8 cellular contexts compared by ENCODE assay signal in genomic region chr20:13618460-13618859, GRCh38. TPM values are rescaled to one million over a fixed set of nuclear protein-coding genes. Genes with fewer than 3 reads are reported as not detected.
DNase-seq lines count a peak whose midpoint lies in the region; ATAC-seq, FAIRE-seq and TF ChIP-seq lines count a peak whose summit lies in the region.
"Not testable (repeated sequence)": the region's sequence is repeated elsewhere in the genome, so short reads cannot be mapped to it uniquely, and the experiment has no call there.

No MANE protein-coding gene starts in this region.

- peaks cover 21% of the 10 kb centered on the region for H3K4me1 Mint-ChIP-seq in glutamatergic neuron (ENCODE audit: low read depth, unreplicated experiment)

- not testable (repeated sequence) for TF ChIP-seq CTCF in DND-41 (IDR thresholded peaks at IDR 0.05; ENCODE audit: borderline replicate concordance, extremely low read depth, low read length, poor library complexity, severe bottlenecking); PC-3 (conservative IDR thresholded peaks at IDR 0.05; ENCODE audit: low read depth, low read length); ascending aorta (IDR thresholded peaks at IDR 0.05); glutamatergic neuron (IDR thresholded peaks at IDR 0.05; ENCODE audit: partially characterized antibody, unreplicated experiment); thoracic aorta (IDR thresholded peaks at IDR 0.05); tibial artery (IDR thresholded peaks at IDR 0.05); upper lobe of right lung (IDR thresholded peaks at IDR 0.05)

- DNase-seq in DND-41; ascending aorta (ENCODE audit: low spot score in 2 of 2); glutamatergic neuron; thoracic aorta (ENCODE audit: low spot score); tibial artery; upper lobe of right lung: not testable (repeated sequence)
- DNase-seq in PC-3 = peak; percentile 33

- not testable (repeated sequence) for H4K20me1 ChIP-seq in DND-41 (ENCODE audit: insufficient read depth, low read length); PC-3 (ENCODE audit: low read length)

- BruUV-seq in PC-3 (replicated peaks; lab: Mats Ljungman, UMichigan) = not testable (repeated sequence)

- not testable (repeated sequence) for H3K4me3 Mint-ChIP-seq in glutamatergic neuron (ENCODE audit: unreplicated experiment)

- FAIRE-seq in endometrium (lab: Jason Lieb, UNC) = peak; percentile 15

- ATAC-seq in DND-41 (ENCODE audit: insufficient read depth, low read depth); thoracic aorta (ENCODE audit: insufficient number of reproducible peaks, low FRiP score, low read depth); upper lobe of right lung: not testable (repeated sequence)
- ATAC-seq in PC-3 = peak; percentile 92

- POLR2A ChIA-PET in PC-3 (lab: Charles Lee; ENCODE audit: unreplicated experiment) = not testable (repeated sequence)

- CTCF ChIA-PET in PC-3 (lab: Charles Lee) = interaction anchor here (0.6 kb wide), 1 partner anchor 161 kb away, joined by 3 read pairs; no protein-coding TSS in a partner anchor

- not testable (repeated sequence) for H2AFZ ChIP-seq in DND-41 (ENCODE audit: low read depth, low read length); PC-3 (ENCODE audit: low read length)

- H3K4me1 ChIP-seq in DND-41 (ENCODE audit: insufficient read depth, low read length) = peaks cover 73% of the 10 kb centered on the region
- not testable (repeated sequence) for H3K4me1 ChIP-seq in PC-3 (ENCODE audit: insufficient read depth, low read length); upper lobe of right lung
- peaks cover 8 to 33% of the 10 kb centered on the region in 2 donors for H3K4me1 ChIP-seq in ascending aorta
- H3K4me1 ChIP-seq in thoracic aorta (ENCODE audit: control insufficient read depth in 1 of 2, low read depth in 2 of 2) = peaks cover 24 to 55% of the 10 kb centered on the region in 2 donors
- H3K4me1 ChIP-seq in tibial artery = peaks cover 0 to 60% (median 20%) of the 10 kb centered on the region in 4 donors

- H3K79me2 ChIP-seq in DND-41 (ENCODE audit: insufficient read depth, low read length) = peaks cover 98% of the 10 kb centered on the region
- H3K79me2 ChIP-seq in PC-3 (ENCODE audit: low read length) = not testable (repeated sequence)

- H3K27ac ChIP-seq in DND-41 (ENCODE audit: low read length) = peak overlapping the region; percentile 45; the same call in 1 of the 2 replicates
- H3K27ac ChIP-seq in PC-3 (ENCODE audit: low read length) = peak overlapping the region; percentile 40; the same call in 1 of the 2 replicates
- peak overlapping the region; percentile 53 to 71 for H3K27ac ChIP-seq in ascending aorta
- H3K27ac ChIP-seq in thoracic aorta = peak overlapping the region; percentile 31 to 70
- H3K27ac ChIP-seq in tibial artery = peak overlapping the region; percentile 38 to 66
- peak overlapping the region; percentile 26 for H3K27ac ChIP-seq in upper lobe of right lung

- H3K9me3 Mint-ChIP-seq in glutamatergic neuron (ENCODE audit: unreplicated experiment) = not testable (repeated sequence)

- H3K9me3 ChIP-seq in DND-41 (ENCODE audit: insufficient read depth, low read length, severe bottlenecking); PC-3 (ENCODE audit: low read length); ascending aorta; thoracic aorta; tibial artery; upper lobe of right lung: not testable (repeated sequence)

- peak overlapping the region; percentile 48 for H3K27ac Mint-ChIP-seq in glutamatergic neuron (ENCODE audit: unreplicated experiment)

- H3K27me3 Mint-ChIP-seq in glutamatergic neuron (ENCODE audit: unreplicated experiment) = not testable (repeated sequence)

- H3K4me3 ChIP-seq in DND-41 (ENCODE audit: low read depth in 1 of 2, low read length in 2 of 2); PC-3 (ENCODE audit: low read length); ascending aorta; thoracic aorta; tibial artery; upper lobe of right lung: not testable (repeated sequence)

- intact Hi-C loops in PC-3 (cut with micrococcal nuclease) = loop anchor here (1.0 to 10.0 kb wide), 2 partner anchors 64 to 166 kb away; partner anchors contain the start of genes ESF1 and NDUFAF5
- intact Hi-C loops in ascending aorta (cut with DNase I) = loop anchor here (10.0 kb wide), 1 partner anchor 56 kb away; no protein-coding TSS in a partner anchor
- intact Hi-C loops in tibial artery (cut with DNase I; ENCODE audit: low total_unique reads) = loop anchor here (10.0 kb wide), 1 partner anchor 54 kb away; no protein-coding TSS in a partner anchor
- intact Hi-C loops in upper lobe of right lung (cut with DNase I) = not testable (repeated sequence)

- not testable (repeated sequence) for H3F3A ChIP-seq in PC-3 (ENCODE audit: low read length, unreplicated experiment)

- not testable (repeated sequence) for H3K9me2 ChIP-seq in PC-3 (replicated peaks; ENCODE audit: low read length)

- H3K27me3 ChIP-seq in DND-41 (ENCODE audit: insufficient read depth, low read length, poor library complexity); PC-3 (ENCODE audit: low read length); ascending aorta; thoracic aorta (replicated peaks; ENCODE audit: insufficient read depth); tibial artery; upper lobe of right lung: not testable (repeated sequence)

- H3K36me3 ChIP-seq in DND-41 (ENCODE audit: insufficient read depth, low read length) = peaks cover 93% of the 10 kb centered on the region
- H3K36me3 ChIP-seq in PC-3 (ENCODE audit: low read depth, low read length); thoracic aorta; tibial artery: not testable (repeated sequence)
- H3K36me3 ChIP-seq in ascending aorta = peaks cover 3 to 15% of the 10 kb centered on the region in 2 donors
- peaks cover 12% of the 10 kb centered on the region for H3K36me3 ChIP-seq in upper lobe of right lung

- not testable (repeated sequence) for H3K9ac ChIP-seq in DND-41 (ENCODE audit: low read depth, low read length); PC-3 (ENCODE audit: low read length)

- H3K36me3 Mint-ChIP-seq in glutamatergic neuron (ENCODE audit: unreplicated experiment) = not testable (repeated sequence)

- not testable (repeated sequence) for H3K4me2 ChIP-seq in DND-41 (ENCODE audit: insufficient read depth, low read length); PC-3 (ENCODE audit: low read length)

RNA-seq across cellular contexts. Expression of gene TASP1, which starts 20.3 kb away (rescaled TPM):
- total RNA-seq in PC-3 (2014; rRNA removed) (10.7 and 13.9 TPM in 2 replicates), ascending aorta (17.2 TPM), glutamatergic neuron (ENCODE audit: unreplicated experiment) (13.5 TPM), thoracic aorta (10 to 100 TPM; 16.5 to 51.8 TPM), upper lobe of right lung (17.1 TPM)
